In genomic region chr2:8236391-8236790, GRCh38 we compare ENCODE assay signal across 14 cellular contexts.
"Had no signal": no experiment of that assay in that cellular context is flagged by ENCODE, and none has a peak within 500 bp of the region (broad histone marks: within the 10 kb centered on the region; RNA-seq: fewer than 3 reads in every experiment).

No MANE protein-coding gene starts in this region.

- H3K4me3 ChIP-seq: left ventricle myocardium inferior, sigmoid colon, skin epidermis had no signal

- H3K9me3 ChIP-seq: left ventricle myocardium inferior, neutrophil, sigmoid colon had no signal

- DNase-seq: erythroblast; foreskin keratinocyte; immature natural killer cell; left ventricle myocardium inferior; mesendoderm; naive thymus-derived CD4-positive, alpha-beta T cell; posterior cingulate gyrus; sigmoid colon; stimulated activated naive CD4-positive, alpha-beta T cell treated with Interleukin-2 at 50 U/mL for 16 hours; trophoblast cell had no signal

- H3K27me3 ChIP-seq: neutrophil, sigmoid colon had no signal

- H3K9me3 Mint-ChIP-seq: immature natural killer cell had no signal

- H3K4me3 Mint-ChIP-seq: immature natural killer cell; naive thymus-derived CD4-positive, alpha-beta T cell had no signal

- H3K36me3 ChIP-seq: left ventricle myocardium inferior, neutrophil, sigmoid colon had no signal

- H3K27ac Mint-ChIP-seq: naive thymus-derived CD4-positive, alpha-beta T cell had no signal

- H3K4me1 ChIP-seq: foreskin keratinocyte had no signal

- FAIRE-seq: endothelial cell of umbilical vein, keratinocyte had no signal

- ATAC-seq: foreskin keratinocyte; naive thymus-derived CD4-positive, alpha-beta T cell had no signal

- H3K27ac ChIP-seq: foreskin keratinocyte, left ventricle myocardium inferior, neutrophil, sigmoid colon, skin epidermis had no signal
